Comparison of ENCODE assay signal across 1 cellular context in genomic region chr5:173941758-173942401, GRCh38.
TF ChIP-seq lines count a peak whose summit lies in the region.

No MANE protein-coding gene starts in this region.

TF ChIP-seq in HepG2, 621 proteins besides CTCF, POLR2A, EP300 and RAD21 (continued from another document and continues in another):
- TF ChIP-seq ZNF142 (CRISPR knock-in tag; IDR thresholded peaks at IDR 0.05): no peak
- TF ChIP-seq NKX3-1 (CRISPR knock-in tag; IDR thresholded peaks at IDR 0.05): no peak
- no peak for TF ChIP-seq NFE2L2 (IDR thresholded peaks at IDR 0.05; ENCODE audit: low read length)
- TF ChIP-seq SATB2 (CRISPR knock-in tag; IDR thresholded peaks at IDR 0.05): no peak
- peak; percentile 59; the same call in 1 of the 2 replicates for TF ChIP-seq ZNF350 (CRISPR knock-in tag; IDR thresholded peaks at IDR 0.05; ENCODE audit: borderline replicate concordance, low read depth)
- TF ChIP-seq YY1 (IDR thresholded peaks at IDR 0.05; ENCODE audit: insufficient read depth, insufficient replicate concordance, low read depth, low read length): no peak
- 0 out of 2 replicates have a peak, but pooled peaks have one; percentile 58 for TF ChIP-seq KDM4B (CRISPR knock-in tag; IDR thresholded peaks at IDR 0.05)
- TF ChIP-seq PHF21A (CRISPR knock-in tag; IDR thresholded peaks at IDR 0.05): peak; percentile 75
- TF ChIP-seq FOXC1 (CRISPR knock-in tag; IDR thresholded peaks at IDR 0.05; ENCODE audit: borderline replicate concordance): peak; percentile 67; the same call in 1 of the 2 replicates
- TF ChIP-seq ZNF800 (CRISPR knock-in tag; IDR thresholded peaks at IDR 0.05): no peak
- no peak for TF ChIP-seq ZNF124 (CRISPR knock-in tag; IDR thresholded peaks at IDR 0.05)
- TF ChIP-seq ZNF281 (CRISPR knock-in tag; IDR thresholded peaks at IDR 0.05; ENCODE audit: borderline replicate concordance): peak; percentile 93
- peak; percentile 70 for TF ChIP-seq ZNF501 (CRISPR knock-in tag; IDR thresholded peaks at IDR 0.05)
- TF ChIP-seq ZNF264 (CRISPR knock-in tag; IDR thresholded peaks at IDR 0.05): peak; percentile 37; the same call in 1 of the 2 replicates
- no peak for TF ChIP-seq ETV6 (CRISPR knock-in tag; conservative IDR thresholded peaks at IDR 0.05)
- TF ChIP-seq ZNF503 (CRISPR knock-in tag; IDR thresholded peaks at IDR 0.05): peak; percentile 77; the same call in 1 of the 2 replicates
- peak; percentile 75 for TF ChIP-seq RERE (CRISPR knock-in tag; IDR thresholded peaks at IDR 0.05; ENCODE audit: low read depth)
- TF ChIP-seq FOXM1 (CRISPR knock-in tag; IDR thresholded peaks at IDR 0.05): no peak
- no peak for TF ChIP-seq MZF1 (CRISPR knock-in tag; IDR thresholded peaks at IDR 0.05; ENCODE audit: borderline replicate concordance)
- TF ChIP-seq ELF3 (CRISPR knock-in tag; IDR thresholded peaks at IDR 0.05): peak; percentile 98
- TF ChIP-seq FOXJ3 (CRISPR knock-in tag; IDR thresholded peaks at IDR 0.05; ENCODE audit: borderline replicate concordance): 0 out of 2 replicates have a peak, but pooled peaks have one; percentile 73
- TF ChIP-seq ZNF839 (CRISPR knock-in tag; IDR thresholded peaks at IDR 0.05; ENCODE audit: borderline replicate concordance): no peak
- TF ChIP-seq PRMT3 (CRISPR knock-in tag; IDR thresholded peaks at IDR 0.05; ENCODE audit: borderline replicate concordance, low read depth): peak; percentile 29; the same call in 1 of the 2 replicates
- peak; percentile 60; the same call in 1 of the 2 replicates for TF ChIP-seq DRAP1 (CRISPR knock-in tag; IDR thresholded peaks at IDR 0.05)
- TF ChIP-seq ZNF550 (CRISPR knock-in tag; IDR thresholded peaks at IDR 0.05; ENCODE audit: borderline replicate concordance): no peak
- peak; percentile 58 for TF ChIP-seq KDM2A (CRISPR knock-in tag; IDR thresholded peaks at IDR 0.05; ENCODE audit: borderline replicate concordance, low read depth)
- TF ChIP-seq ZNF512B (CRISPR knock-in tag; IDR thresholded peaks at IDR 0.05; ENCODE audit: borderline replicate concordance): 0 out of 2 replicates have a peak, but pooled peaks have one; percentile 60
- TF ChIP-seq TARDBP (CRISPR knock-in tag; IDR thresholded peaks at IDR 0.05): peak; percentile 81
- no peak for TF ChIP-seq CENPBD1 (CRISPR knock-in tag; IDR thresholded peaks at IDR 0.05; ENCODE audit: borderline replicate concordance, low read depth)
- peak; percentile 81; the same call in 1 of the 2 replicates for TF ChIP-seq NFIC (IDR thresholded peaks at IDR 0.05; ENCODE audit: low read length)
- TF ChIP-seq SP1 (IDR thresholded peaks at IDR 0.05): no peak
- no peak for TF ChIP-seq SP1 (CRISPR knock-in tag; IDR thresholded peaks at IDR 0.05)
- no peak for TF ChIP-seq ZNF629 (CRISPR knock-in tag; conservative IDR thresholded peaks at IDR 0.05)
